Comparison of ENCODE assay signal across 8 cellular contexts in genomic region chr15:29270169-29270955, GRCh38. TPM values are rescaled to one million over a fixed set of nuclear protein-coding genes. Genes with fewer than 3 reads are reported as not detected.
A peak's percentile ranks its signal among the peaks of the same experiment; 100 is the strongest.
DNase-seq lines count a peak whose midpoint lies in the region; ATAC-seq and TF ChIP-seq lines count a peak whose summit lies in the region.

No MANE protein-coding gene starts in this region.

- POLR2A ChIA-PET in AG04449 (lab: Yijun Ruan, JAX), result interaction anchor here (0.6 to 0.7 kb wide), 2 partner anchors 10 to 95 kb away, joined by 3 read pairs; no protein-coding TSS in a partner anchor

- H3K27ac ChIP-seq in cingulate gyrus (ENCODE audit: low read depth, low read length), result peak overlapping the region; percentile 97

- CTCF ChIA-PET in AG04449 (lab: Yijun Ruan, JAX), result interaction anchor here (1.1 kb wide), 1 partner anchor 130 kb away, joined by 4 read pairs; no protein-coding TSS in a partner anchor

- TF ChIP-seq CTCF in AG04449 (IDR thresholded peaks at IDR 0.05; ENCODE audit: insufficient read depth, low read length, missing control alignments), result no peak

- peak; percentile 47 for DNase-seq in AG04449 (ENCODE audit: low read depth, low spot score)
- DNase-seq in RPMI7951 (ENCODE audit: low read depth), result peak; percentile 26
- DNase-seq in midbrain (lab: John Stamatoyannopoulos, UW), result peak; percentile 33
- DNase-seq in GF-D8 (lab: John Stamatoyannopoulos, UW), result no peak
- no peak for DNase-seq in GOT3 (lab: John Stamatoyannopoulos, UW)

- H3K4me3 ChIP-seq in AG04449 (ENCODE audit: low read depth, low read length), result peak overlapping the region; percentile 74

- peak; percentile 22 for ATAC-seq in GM18517 (IDR thresholded peaks at IDR 0.05; ENCODE audit: unreplicated experiment)
- ATAC-seq in HG02981 (IDR thresholded peaks at IDR 0.05; ENCODE audit: unreplicated experiment), result peak; percentile 7

RNA-seq across cellular contexts. Expression of gene NSMCE3, which starts 0.7 kb away (rescaled TPM):
- total RNA-seq in RPMI7951 (2014; rRNA removed; shearing (Covaris generic)), result 9.3 and 10.1 TPM in 2 replicates

Comparison
In these comparisons a context has a peak if more than half of its experiments do, and no peak if none do; other contexts are left out.
1. DNase-seq: peak in AG04449 (single experiment), RPMI7951 (single experiment) and midbrain (single experiment); none in GF-D8 (single experiment) and GOT3 (single experiment).